ENCODE assay signal across 8 cellular contexts in the genomic region with DNA sequence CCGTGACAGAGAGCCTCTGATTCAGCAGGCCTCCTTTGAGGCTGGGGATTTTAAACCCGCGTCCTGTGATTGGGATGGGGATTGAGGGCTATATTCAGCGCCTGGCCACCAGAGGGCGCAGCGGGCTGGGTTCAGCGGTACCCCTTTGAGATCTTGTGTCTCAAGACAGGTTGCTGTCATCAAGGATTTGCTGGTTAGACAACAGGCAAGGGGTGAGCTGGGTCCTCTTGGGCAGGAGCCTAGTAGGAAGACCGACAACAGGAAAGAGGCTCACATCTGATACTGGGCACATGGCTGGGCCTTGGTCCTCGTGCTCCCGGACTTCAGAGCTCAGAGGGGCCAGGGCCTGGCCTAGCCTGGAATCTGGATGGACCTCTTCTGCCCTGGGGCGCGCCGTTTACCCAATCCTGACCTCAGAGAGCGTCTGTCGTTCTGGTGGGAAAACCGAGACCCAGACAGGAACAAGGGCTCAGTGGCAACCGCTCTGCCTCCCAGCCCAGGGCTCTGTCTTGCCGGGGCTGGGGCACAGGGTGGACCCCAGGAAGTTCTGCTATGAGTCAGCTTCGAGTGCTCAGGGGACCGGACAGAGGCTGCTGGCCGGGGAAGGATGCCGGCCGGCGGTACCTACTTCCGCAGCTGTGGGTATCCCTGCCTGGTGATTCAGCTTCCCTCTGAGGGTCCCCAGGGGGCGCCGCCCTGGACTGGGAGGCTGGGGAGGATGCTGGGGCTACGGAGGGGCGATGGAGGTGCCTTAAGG. TPM values are rescaled to one million over a fixed set of nuclear protein-coding genes. Genes with fewer than 3 reads are reported as not detected.
DNase-seq lines count a peak whose midpoint lies in the region; ATAC-seq, FAIRE-seq and TF ChIP-seq lines count a peak whose summit lies in the region.

No MANE protein-coding gene starts in this region.

- H3K4me1 ChIP-seq in keratinocyte (ENCODE audit: control insufficient read depth, extremely low read depth, insufficient read depth, low read length), result peaks cover 26% of the 10 kb centered on the region

- peak; percentile 84 for FAIRE-seq in keratinocyte (lab: Jason Lieb, UNC)

- no peaks in the 10 kb centered on the region for H3K27me3 ChIP-seq in keratinocyte (ENCODE audit: control insufficient read depth, extremely low read depth, insufficient read depth, low read length)

- H3K36me3 ChIP-seq in keratinocyte (ENCODE audit: control insufficient read depth in 2 of 2, extremely low read depth in 1 of 2, insufficient read depth in 2 of 2, low read length in 2 of 2), result no peaks in the 10 kb centered on the region

- dilution Hi-C loops in keratinocyte (cut with MboI; ENCODE audit: extremely low pct_ligation_motif_present, low sequenced_read_pairs), result no loop called here

- H3K4me2 ChIP-seq in keratinocyte (ENCODE audit: control insufficient read depth, extremely low read depth, insufficient read depth, low read depth, low read length), result peak overlapping the region; percentile 73

- H4K20me1 ChIP-seq in keratinocyte (ENCODE audit: control insufficient read depth, extremely low read depth, insufficient read depth, low read length), result no peaks in the 10 kb centered on the region

- H2AFZ ChIP-seq in keratinocyte (ENCODE audit: control insufficient read depth, low read length), result peak overlapping the region; percentile 70

- no peaks in the 10 kb centered on the region for H3K9me1 ChIP-seq in keratinocyte (ENCODE audit: control insufficient read depth, extremely low read depth, insufficient read depth, low read length)

- H3K4me3 ChIP-seq in keratinocyte (ENCODE audit: control insufficient read depth in 2 of 3, extremely low read depth in 1 of 3, insufficient read depth in 2 of 3, low read depth in 1 of 3, low read length in 3 of 3), result peak overlapping the region in 2 of 3 experiments; percentile 35 to 57

- peak; percentile 56 for ATAC-seq in GM18868 (IDR thresholded peaks at IDR 0.05; ENCODE audit: unreplicated experiment)
- ATAC-seq in HG03108 (IDR thresholded peaks at IDR 0.05; ENCODE audit: unreplicated experiment), result peak; percentile 52

- peak; percentile 91 for DNase-seq in AG08395 (ENCODE audit: low spot score)
- DNase-seq in NCI-H2227 treated with DMSO at 0.1 percent for 48 hours (lab: John Stamatoyannopoulos, UW), result peak; percentile 66
- DNase-seq in activated CD4-positive, CD25-positive, alpha-beta regulatory T cell (lab: John Stamatoyannopoulos, UW), result peak; percentile 77 to 90 (median 82)
- peak in 59 of 61 donors; percentile 27 to 91 (median 78) for DNase-seq in caudate nucleus (lab: John Stamatoyannopoulos, UW)
- peak; percentile 58 for DNase-seq in keratinocyte (ENCODE audit: low read depth, low spot score)
- DNase-seq in stimulated activated CD4-positive, alpha-beta T cell treated with anti-CD3 and anti-CD28 coated beads, Interleukin-12 subunit alpha, Interleukin-12 subunit beta, amount 100 ng/mL, for 4 hours, result peak; percentile 90

- peak overlapping the region; percentile 6 for H3K9ac ChIP-seq in keratinocyte (ENCODE audit: control insufficient read depth, extremely low read depth, insufficient read depth, low read length)

- TF ChIP-seq CTCF in keratinocyte (optimal IDR thresholded peaks at IDR 0.05 in 1 of 3, IDR thresholded peaks at IDR 0.05 in 1 of 3, conservative IDR thresholded peaks at IDR 0.05 in 1 of 3; ENCODE audit: extremely low read depth in 1 of 3, insufficient read depth in 2 of 3, low read length in 3 of 3), result peak; percentile 94 to 97 (median 94)

- H3K9me3 ChIP-seq in keratinocyte (ENCODE audit: control insufficient read depth, low read depth, low read length), result no peaks in the 10 kb centered on the region

- H3K27ac ChIP-seq in caudate nucleus (ENCODE audit: low read depth, low read length) (peak overlapping the region; percentile 94), keratinocyte (ENCODE audit: control insufficient read depth, insufficient read depth, low read length) (peak overlapping the region; percentile 37)

- peaks cover 8% of the 10 kb centered on the region for H3K79me2 ChIP-seq in keratinocyte (ENCODE audit: control insufficient read depth, insufficient read depth, low read length)

RNA-seq across cellular contexts. Expression of a gene that starts 0.9 kb away (rescaled TPM):
- 2.3 to 3.5 TPM (median 2.5 TPM) in 3 replicates for polyA plus RNA-seq in keratinocyte
- 1.1 TPM for polyA plus RNA-seq in keratinocyte (2011; ENCODE audit: low read depth)
- polyA plus RNA-seq in keratinocyte (2011; cell fraction: cytosol; rRNA removed), result 1.4 and 2.5 TPM in 2 replicates
- 4.0 and 5.1 TPM in 2 replicates for polyA plus RNA-seq in keratinocyte (2011; cell fraction: nucleus; rRNA removed)
- polyA plus RNA-seq in keratinocyte (2012; ENCODE audit: low replicate concordance), result 3.5 and 3.6 TPM in 2 replicates
- polyA minus RNA-seq in keratinocyte, result 2.2 to 3.4 TPM (median 2.4 TPM) in 3 replicates
- polyA minus RNA-seq in keratinocyte (2011; cell fraction: cytosol; rRNA and poly(A)+ RNA removed), result 9.0 TPM
- polyA minus RNA-seq in keratinocyte (2011; cell fraction: nucleus; rRNA and poly(A)+ RNA removed), result 5.4 and 5.8 TPM in 2 replicates

RNA-seq across cellular contexts. Expression of a gene that starts 27.7 kb away (rescaled TPM):
- 0.88 to 1.2 TPM (median 1.2 TPM) in 3 replicates for polyA plus RNA-seq in keratinocyte
- 0.10 TPM for polyA plus RNA-seq in keratinocyte (2011; ENCODE audit: low read depth)
- 0.72 and 1.1 TPM in 2 replicates for polyA plus RNA-seq in keratinocyte (2011; cell fraction: cytosol; rRNA removed)
- polyA plus RNA-seq in keratinocyte (2011; cell fraction: nucleus; rRNA removed), result 1.6 and 2.1 TPM in 2 replicates
- 1.3 and 1.7 TPM in 2 replicates for polyA plus RNA-seq in keratinocyte (2012; ENCODE audit: low replicate concordance)
- 0.32 to 3.5 TPM (median 3.4 TPM) in 3 replicates for polyA minus RNA-seq in keratinocyte
- not detected for polyA minus RNA-seq in keratinocyte (2011; cell fraction: cytosol; rRNA and poly(A)+ RNA removed)
- 0.54 and 1.7 TPM in 2 replicates for polyA minus RNA-seq in keratinocyte (2011; cell fraction: nucleus; rRNA and poly(A)+ RNA removed)

RNA-seq across cellular contexts. Expression of a gene that starts 33.0 kb away (rescaled TPM):
- polyA plus RNA-seq in keratinocyte, result 12.6 to 21.1 TPM (median 17.9 TPM) in 3 replicates
- polyA plus RNA-seq in keratinocyte (2011; ENCODE audit: low read depth), result 2.4 TPM
- polyA plus RNA-seq in keratinocyte (2011; cell fraction: cytosol; rRNA removed), result 14.7 and 17.9 TPM in 2 replicates
- 29.4 and 37.4 TPM in 2 replicates for polyA plus RNA-seq in keratinocyte (2011; cell fraction: nucleus; rRNA removed)
- 8.4 and 10.6 TPM in 2 replicates for polyA plus RNA-seq in keratinocyte (2012; ENCODE audit: low replicate concordance)
- 27.2 to 58.7 TPM (median 36.4 TPM) in 3 replicates for polyA minus RNA-seq in keratinocyte
- polyA minus RNA-seq in keratinocyte (2011; cell fraction: cytosol; rRNA and poly(A)+ RNA removed), result 27.8 TPM
- 13.9 and 21.8 TPM in 2 replicates for polyA minus RNA-seq in keratinocyte (2011; cell fraction: nucleus; rRNA and poly(A)+ RNA removed)

RNA-seq across cellular contexts. Expression of a gene that starts 42.9 kb away (rescaled TPM):
- 94.9 to 116 TPM (median 95.7 TPM) in 3 replicates for polyA plus RNA-seq in keratinocyte
- 38.7 TPM for polyA plus RNA-seq in keratinocyte (2011; ENCODE audit: low read depth)
- polyA plus RNA-seq in keratinocyte (2011; cell fraction: cytosol; rRNA removed), result 110 and 111 TPM in 2 replicates
- 107 and 113 TPM in 2 replicates for polyA plus RNA-seq in keratinocyte (2011; cell fraction: nucleus; rRNA removed)
- 43.3 and 83.7 TPM in 2 replicates for polyA plus RNA-seq in keratinocyte (2012; ENCODE audit: low replicate concordance)
- polyA minus RNA-seq in keratinocyte, result 135 to 182 TPM (median 169 TPM) in 3 replicates
- 92.5 TPM for polyA minus RNA-seq in keratinocyte (2011; cell fraction: cytosol; rRNA and poly(A)+ RNA removed)
- 40.4 and 77.7 TPM in 2 replicates for polyA minus RNA-seq in keratinocyte (2011; cell fraction: nucleus; rRNA and poly(A)+ RNA removed)

Comparison
In these comparisons a context has a peak if more than half of its experiments do, and no peak if none do; other contexts are left out.
1. Peak in every context shown above with its lines: DNase-seq, ATAC-seq, H3K4me3 ChIP-seq and H3K27ac ChIP-seq.